In the genomic region with DNA sequence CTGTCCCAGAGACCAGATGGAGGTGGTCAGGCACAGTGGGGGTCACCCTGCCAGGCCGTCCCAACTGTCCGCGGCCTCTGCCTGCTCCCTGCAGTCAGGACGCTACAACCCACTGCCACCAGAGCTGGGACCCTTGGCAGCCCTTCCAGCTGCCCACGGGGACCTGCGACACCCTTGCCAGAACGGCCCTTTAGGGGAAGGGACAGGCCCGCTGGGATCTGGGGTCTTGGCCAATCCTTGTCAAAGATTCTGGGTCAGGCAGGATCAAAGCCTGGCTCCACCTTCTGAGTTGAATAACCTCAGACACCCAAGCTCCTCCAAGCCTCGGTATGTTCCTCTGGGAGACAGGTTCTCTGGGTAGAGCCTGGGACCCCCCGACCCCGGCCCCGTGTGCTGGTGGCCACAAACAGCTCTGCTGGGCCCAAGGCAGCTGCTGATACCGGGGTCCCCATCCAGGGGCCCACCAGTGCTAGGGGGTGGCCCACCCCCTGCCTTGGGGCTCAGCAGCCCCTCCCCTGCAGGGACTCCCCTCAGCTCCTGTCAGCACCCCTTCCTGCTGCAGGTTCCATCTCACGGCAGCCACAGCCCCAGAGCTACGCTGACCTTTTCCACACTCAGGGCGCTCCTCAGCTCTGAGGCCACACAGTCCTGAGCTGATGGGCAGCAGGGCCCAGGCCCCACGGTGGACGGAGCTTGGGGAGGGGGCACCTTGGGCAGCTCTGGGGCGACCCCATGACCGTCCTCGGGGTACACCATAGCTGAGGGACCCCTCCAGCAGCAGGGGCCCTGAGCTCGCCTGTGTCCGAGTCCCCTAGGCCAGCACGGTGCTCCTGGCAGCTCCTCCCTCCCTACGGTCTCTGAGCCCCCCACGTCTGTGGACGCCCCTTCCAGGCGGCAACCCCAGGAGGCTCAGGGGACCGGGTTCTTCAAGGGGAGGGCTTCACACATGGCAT, we compare ENCODE assay signal across 14 cellular contexts. TPM values are rescaled to one million over a fixed set of nuclear protein-coding genes. Genes with fewer than 3 reads are reported as not detected.
A peak's percentile ranks its signal among the peaks of the same experiment; 100 is the strongest.
DNase-seq lines count a peak whose midpoint lies in the region; ATAC-seq, FAIRE-seq and TF ChIP-seq lines count a peak whose summit lies in the region.
"Had no signal": no experiment of that assay in that cellular context is flagged by ENCODE, and none has a peak within 500 bp of the region (broad histone marks: within the 10 kb centered on the region; RNA-seq: fewer than 3 reads in every experiment).

No MANE protein-coding gene starts in this region.

- POLR2A ChIA-PET in AG04450 (lab: Yijun Ruan, JAX), result interaction anchor here (1.0 to 1.6 kb wide), 3 partner anchors 11 to 25 kb away, joined by 3 to 7 read pairs (median 4); no protein-coding TSS in a partner anchor

- TF ChIP-seq CTCF in AG04450 (IDR thresholded peaks at IDR 0.05; ENCODE audit: low read depth, low read length) (no peak), astrocyte (IDR thresholded peaks at IDR 0.05; ENCODE audit: insufficient read depth, low read depth, low read length) (no peak), parathyroid adenoma (IDR thresholded peaks at IDR 0.05) (no peak)

- intact Hi-C loops in left ventricle myocardium superior (cut with micrococcal nuclease), result no loop called here

- no peak overlapping the region for H2AFZ ChIP-seq in astrocyte (ENCODE audit: low read depth, low read length)
- H2AFZ ChIP-seq in parathyroid adenoma, result no peak overlapping the region

- H3K9ac ChIP-seq in astrocyte (ENCODE audit: low read length) (no peak overlapping the region), parathyroid adenoma (no peak overlapping the region)

- H3K4me3 ChIP-seq in AG04450 (ENCODE audit: low read depth, low read length) (peak overlapping the region; percentile 7; the same call in 1 of the 2 replicates), astrocyte (ENCODE audit: insufficient read depth, low read depth, low read length) (no peak overlapping the region), parathyroid adenoma (ENCODE audit: low read depth, low read length) (no peak overlapping the region)

- H3K27ac ChIP-seq in AG04450 (ENCODE audit: low read depth, low read length) (peak overlapping the region; percentile 92), astrocyte (ENCODE audit: low read depth, low read length) (no peak overlapping the region), parathyroid adenoma (peak overlapping the region; percentile 73)

- no peak overlapping the region for H3K27ac Mint-ChIP-seq in astrocyte (ENCODE audit: unreplicated experiment)
- H3K27ac Mint-ChIP-seq: T-helper 2 cell treated with Interferon-gamma antibody and Interleukin-4, amounts not matched to agents 5 μg/mL and 100 μg/mL, for 36 hours had no signal

- H3K27me3 ChIP-seq in AG04450 (ENCODE audit: control insufficient read depth, insufficient read depth, low read length) (no peaks in the 10 kb centered on the region), astrocyte (ENCODE audit: insufficient read depth, low read length) (no peaks in the 10 kb centered on the region), parathyroid adenoma (ENCODE audit: control insufficient read depth, insufficient read depth, low read length) (no peaks in the 10 kb centered on the region)

- DNase-seq in AG04450 (ENCODE audit: low read depth, low spot score) (no peak), astrocyte (ENCODE audit: low read depth) (no peak), left ventricle myocardium superior (peak; percentile 49), amniotic stem cell (lab: John Stamatoyannopoulos, UW) (no peak), kidney glomerular epithelial cell (lab: John Stamatoyannopoulos, UW) (no peak)
- DNase-seq in activated CD4-positive, alpha-beta T cell treated with anti-CD3 and anti-CD28 coated beads for 4 hours, result no peak
- DNase-seq in activated T-cell treated with anti-CD3 and anti-CD28 coated beads, Interleukin-2, amount 50 U/mL, for 4 hours, result no peak
- DNase-seq: activated T-cell treated with anti-CD3 and anti-CD28 coated beads, Interleukin-2, amount 50 U/mL, for 1 hour; AML-193; effector memory CD4-positive, alpha-beta T cell; NCI-H774; stimulated activated CD4-positive, alpha-beta T cell treated with anti-CD3 and anti-CD28 coated beads, Interleukin-4, amount 100 ng/mL, for 1 hour had no signal

- no peak for FAIRE-seq in astrocyte (lab: Jason Lieb, UNC)

- H3K27me3 Mint-ChIP-seq in astrocyte (ENCODE audit: low read depth, unreplicated experiment), result no peaks in the 10 kb centered on the region
- no peaks in the 10 kb centered on the region for H3K27me3 Mint-ChIP-seq in activated T-cell treated with anti-CD3 and anti-CD28 coated beads, Interleukin-2, amount 50 U/mL, for 4 hours (ENCODE audit: low read depth)

- H3K4me1 ChIP-seq in astrocyte (ENCODE audit: insufficient read depth, low read length), result peaks cover 11% of the 10 kb centered on the region
- no peaks in the 10 kb centered on the region for H3K4me1 ChIP-seq in parathyroid adenoma

- no peaks in the 10 kb centered on the region for H3K9me3 Mint-ChIP-seq in astrocyte (ENCODE audit: unreplicated experiment)
- no peaks in the 10 kb centered on the region for H3K9me3 Mint-ChIP-seq in activated T-cell treated with anti-CD3 and anti-CD28 coated beads, Interleukin-2, amount 50 U/mL, for 4 hours
- H3K9me3 Mint-ChIP-seq: T-helper 2 cell treated with Interferon-gamma antibody and Interleukin-4, amounts not matched to agents 5 μg/mL and 100 μg/mL, for 36 hours had no signal

- H3K79me2 ChIP-seq in astrocyte (ENCODE audit: insufficient read depth, low read length), result peaks cover 42% of the 10 kb centered on the region
- H3K79me2 ChIP-seq in parathyroid adenoma, result peaks cover 26% of the 10 kb centered on the region

- CTCF ChIA-PET in AG04450 (lab: Charles Lee), result interaction anchor here (0.6 to 1.1 kb wide), 2 partner anchors 14 to 39 kb away, joined by 3 to 4 read pairs; no protein-coding TSS in a partner anchor

- no peaks in the 10 kb centered on the region for H3K36me3 ChIP-seq in astrocyte (ENCODE audit: insufficient read depth, low read length)
- H3K36me3 ChIP-seq in parathyroid adenoma (ENCODE audit: control insufficient read depth, insufficient read depth, low read length), result no peaks in the 10 kb centered on the region

- H3K4me1 Mint-ChIP-seq in astrocyte (ENCODE audit: low read depth, unreplicated experiment), result peaks cover 2% of the 10 kb centered on the region
- H3K4me1 Mint-ChIP-seq in activated T-cell treated with anti-CD3 and anti-CD28 coated beads, Interleukin-2, amount 50 U/mL, for 4 hours (ENCODE audit: low read depth), result no peaks in the 10 kb centered on the region

- H3K36me3 Mint-ChIP-seq in astrocyte (ENCODE audit: low read depth, unreplicated experiment), result peaks cover 2% of the 10 kb centered on the region
- peaks cover 3% of the 10 kb centered on the region for H3K36me3 Mint-ChIP-seq in activated T-cell treated with anti-CD3 and anti-CD28 coated beads, Interleukin-2, amount 50 U/mL, for 4 hours (ENCODE audit: insufficient read depth)

- no peaks in the 10 kb centered on the region; the same call in 1 of the 2 replicates for H3K9me3 ChIP-seq in AG04450 (ENCODE audit: control insufficient read depth, insufficient read depth, low read length)
- H3K9me3 ChIP-seq in astrocyte (ENCODE audit: insufficient read depth, low read depth, low read length), result no peaks in the 10 kb centered on the region
- no peaks in the 10 kb centered on the region for H3K9me3 ChIP-seq in parathyroid adenoma (ENCODE audit: control insufficient read depth, low read length)

- no peak overlapping the region for H3K4me3 Mint-ChIP-seq in astrocyte (ENCODE audit: unreplicated experiment)
- no peak overlapping the region for H3K4me3 Mint-ChIP-seq in activated T-cell treated with anti-CD3 and anti-CD28 coated beads, Interleukin-2, amount 50 U/mL, for 4 hours
- H3K4me3 Mint-ChIP-seq: T-helper 2 cell treated with Interferon-gamma antibody and Interleukin-4, amounts not matched to agents 5 μg/mL and 100 μg/mL, for 36 hours had no signal

- peak; percentile 2 for ATAC-seq in left ventricle myocardium superior
- ATAC-seq in activated T-cell treated with anti-CD3 and anti-CD28 coated beads, Interleukin-2, amount 50 U/mL, for 4 hours, result no peak

- peaks cover 52% of the 10 kb centered on the region for H4K20me1 ChIP-seq in astrocyte (ENCODE audit: insufficient read depth, low read length)

- H3K4me2 ChIP-seq in astrocyte (ENCODE audit: low read length) (peak overlapping the region; percentile 46), parathyroid adenoma (ENCODE audit: low read length) (no peak overlapping the region)

RNA-seq across cellular contexts. Expression of gene SBNO2, which starts 18.4 kb away (rescaled TPM):
- 9.9 and 14.2 TPM in 2 replicates for polyA plus RNA-seq in AG04450 (2011; rRNA removed)
- polyA minus RNA-seq in AG04450 (2011; rRNA and poly(A)+ RNA removed), result 25.9 and 28.8 TPM in 2 replicates
- total RNA-seq in astrocyte (39.3 and 43.2 TPM in 2 replicates), left ventricle myocardium superior (18.7 TPM)
- total RNA-seq in activated T-cell treated with anti-CD3 and anti-CD28 coated beads, Interleukin-2, amount 50 U/mL, for 4 hours, result 100 to 1,000 TPM; 134 to 140 (median 139) TPM

RNA-seq across cellular contexts. Expression of gene STK11, which starts 50.0 kb away (rescaled TPM):
- polyA plus RNA-seq in AG04450 (2011; rRNA removed), result 24.6 and 26.6 TPM in 2 replicates
- polyA minus RNA-seq in AG04450 (2011; rRNA and poly(A)+ RNA removed), result 45.2 and 55.6 TPM in 2 replicates
- total RNA-seq in astrocyte (61.6 and 67.9 TPM in 2 replicates), left ventricle myocardium superior (66.2 TPM)
- total RNA-seq in activated T-cell treated with anti-CD3 and anti-CD28 coated beads, Interleukin-2, amount 50 U/mL, for 4 hours, result 10 to 100 TPM; 64.4 to 72.0 (median 69.8) TPM

RNA-seq across cellular contexts. Expression of gene GPX4, which starts 51.8 kb away (rescaled TPM):
- 627 and 865 TPM in 2 replicates for polyA plus RNA-seq in AG04450 (2011; rRNA removed)
- 393 and 553 TPM in 2 replicates for polyA minus RNA-seq in AG04450 (2011; rRNA and poly(A)+ RNA removed)
- total RNA-seq in astrocyte, result 294 and 325 TPM in 2 replicates
- total RNA-seq in left ventricle myocardium superior, result 337 TPM
- total RNA-seq in activated T-cell treated with anti-CD3 and anti-CD28 coated beads, Interleukin-2, amount 50 U/mL, for 4 hours, result 100 to 1,000 TPM; 148 to 165 (median 162) TPM
